In the genomic region with DNA sequence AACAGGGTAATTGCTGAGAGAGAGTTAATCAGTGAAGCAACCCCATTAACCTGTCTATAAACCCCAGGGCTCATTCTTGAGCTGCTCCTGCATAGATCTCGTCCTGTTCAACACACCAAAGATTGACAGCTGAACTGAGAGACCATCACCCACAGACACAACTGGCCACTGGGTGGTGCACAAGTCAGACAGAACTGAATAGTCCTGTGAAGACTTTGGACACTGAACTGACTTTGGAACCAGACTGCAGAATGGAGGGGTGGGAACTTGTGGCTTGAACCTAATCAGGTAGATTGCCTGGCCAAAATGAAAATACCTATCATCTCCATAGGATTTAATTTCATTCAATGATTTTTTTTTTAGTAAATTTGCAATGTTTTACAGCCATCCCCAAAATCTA, we compare ENCODE assay signal across 8 cellular contexts. TPM values are rescaled to one million over a fixed set of nuclear protein-coding genes. Genes with fewer than 3 reads are reported as not detected.
DNase-seq lines count a peak whose midpoint lies in the region; ATAC-seq and TF ChIP-seq lines count a peak whose summit lies in the region.
"Not testable (repeated sequence)": the region's sequence is repeated elsewhere in the genome, so short reads cannot be mapped to it uniquely, and the experiment has no call there.

No MANE protein-coding gene starts in this region.

- TF ChIP-seq CTCF in GM12864 (IDR thresholded peaks at IDR 0.05; ENCODE audit: low read depth, low read length, missing control alignments) = peak; percentile 3
- TF ChIP-seq CTCF in PC-9 (conservative IDR thresholded peaks at IDR 0.05) = peak; percentile 25; the same call in 1 of the 2 replicates
- TF ChIP-seq CTCF in gastrocnemius medialis (IDR thresholded peaks at IDR 0.05 in 4 of 5, conservative IDR thresholded peaks at IDR 0.05 in 1 of 5) = not testable (repeated sequence)

- H4K20me1 ChIP-seq in PC-9 (ENCODE audit: insufficient read depth) = not testable (repeated sequence)

- not testable (repeated sequence) for H3K9me3 Mint-ChIP-seq in activated naive CD4-positive, alpha-beta T cell treated with anti-CD3 and anti-CD28 coated beads, Interleukin-2, amount 50 U/mL, for 72 hours

- not testable (repeated sequence) for H3K36me3 Mint-ChIP-seq in activated naive CD4-positive, alpha-beta T cell treated with anti-CD3 and anti-CD28 coated beads, Interleukin-2, amount 50 U/mL, for 72 hours

- not testable (repeated sequence) for H3K27me3 ChIP-seq in PC-9 (ENCODE audit: insufficient read depth, low read depth); gastrocnemius medialis

- intact Hi-C loops in PC-9 (cut with micrococcal nuclease; ENCODE audit: unreplicated experiment); left ventricle myocardium superior (cut with micrococcal nuclease); gastrocnemius medialis (cut with DNase I; ENCODE audit: low total_unique reads): not testable (repeated sequence)

- not testable (repeated sequence) for H3K79me2 ChIP-seq in PC-9 (ENCODE audit: low read depth)

- H3K27ac ChIP-seq in PC-9, gastrocnemius medialis: not testable (repeated sequence)

- CTCF ChIA-PET in PC-9 (lab: Charles Lee) = not testable (repeated sequence)

- not testable (repeated sequence) for H3F3A ChIP-seq in PC-9 (ENCODE audit: insufficient read depth, low read depth)

- H3K9me2 ChIP-seq in PC-9 (ENCODE audit: insufficient read depth) = not testable (repeated sequence)

- TF ChIP-seq POLR2A in gastrocnemius medialis (IDR thresholded peaks at IDR 0.05) = not testable (repeated sequence)

- not testable (repeated sequence) for H2AFZ ChIP-seq in PC-9

- H3K36me3 ChIP-seq in PC-9 (ENCODE audit: low read depth); gastrocnemius medialis: not testable (repeated sequence)

- H3K4me1 ChIP-seq in PC-9 (replicated peaks; ENCODE audit: insufficient read depth); gastrocnemius medialis: not testable (repeated sequence)

- BruUV-seq in PC-9 (replicated peaks; lab: Mats Ljungman, UMichigan) = not testable (repeated sequence)

- in situ Hi-C loops in gastrocnemius medialis (cut with MboI; ENCODE audit: low sequenced_read_pairs in 4 of 4) = loop anchor here in 1 of 4 donors (25.0 kb wide), 1 partner anchor 97 kb away; the partner anchor contains the start of gene CCDC138

- H3K9me3 ChIP-seq in PC-9 (ENCODE audit: insufficient read depth, low read depth); gastrocnemius medialis: not testable (repeated sequence)

- peak; percentile 89 for ATAC-seq in GM19452 (IDR thresholded peaks at IDR 0.05; ENCODE audit: unreplicated experiment)
- peak; percentile 75 for ATAC-seq in HG02610 (IDR thresholded peaks at IDR 0.05; ENCODE audit: unreplicated experiment)
- ATAC-seq in HG03354 (IDR thresholded peaks at IDR 0.05; ENCODE audit: poor library complexity, severe bottlenecking, unreplicated experiment) = peak; percentile 95
- ATAC-seq in activated naive CD4-positive, alpha-beta T cell treated with anti-CD3 and anti-CD28 coated beads, Interleukin-2, amount 50 U/mL, for 72 hours = peak; percentile 67 to 70
- peak; percentile 88 for ATAC-seq in left ventricle myocardium superior
- ATAC-seq in gastrocnemius medialis = peak; percentile 69 to 72

- not testable (repeated sequence) for H3K4me2 ChIP-seq in PC-9

- H3K4me3 ChIP-seq in GM12864 (ENCODE audit: low read depth, low read length); PC-9; gastrocnemius medialis: not testable (repeated sequence)

- H3K27ac Mint-ChIP-seq in activated naive CD4-positive, alpha-beta T cell treated with anti-CD3 and anti-CD28 coated beads, Interleukin-2, amount 50 U/mL, for 72 hours = not testable (repeated sequence)

- POLR2A ChIA-PET in PC-9 (lab: Charles Lee; ENCODE audit: unreplicated experiment) = not testable (repeated sequence)

- DNase-seq in GM12864 (ENCODE audit: low read depth); PC-9; activated naive CD4-positive, alpha-beta T cell treated with anti-CD3 and anti-CD28 coated beads, Interleukin-2, amount 50 U/mL, for 72 hours (ENCODE audit: low spot score in 2 of 2); left ventricle myocardium superior; gastrocnemius medialis: not testable (repeated sequence)

RNA-seq across cellular contexts. Expression of gene RANBP2, which starts 29.3 kb away (rescaled TPM):
- total RNA-seq in PC-9 (2021) = 37.6 and 47.5 TPM in 2 replicates
- total RNA-seq in activated naive CD4-positive, alpha-beta T cell treated with anti-CD3 and anti-CD28 coated beads, Interleukin-2, amount 50 U/mL, for 72 hours = 10 to 100 TPM; 59.6 to 72.5 TPM
- 48.3 TPM for total RNA-seq in left ventricle myocardium superior
- 10 to 100 TPM; 66.6 to 82.0 (median 76.7) TPM for total RNA-seq in gastrocnemius medialis
